In genomic region chr5:181255836-181256578, GRCh38 we compare ENCODE assay signal across 19 cellular contexts. TPM values are rescaled to one million over a fixed set of nuclear protein-coding genes. Genes with fewer than 3 reads are reported as not detected.
DNase-seq lines count a peak whose midpoint lies in the region; ATAC-seq and TF ChIP-seq lines count a peak whose summit lies in the region.
"Had no signal": no experiment of that assay in that cellular context is flagged by ENCODE, and none has a peak within 500 bp of the region (broad histone marks: within the 10 kb centered on the region; RNA-seq: fewer than 3 reads in every experiment).

No MANE protein-coding gene starts in this region.

- peaks cover 99% of the 10 kb centered on the region for H3K79me2 ChIP-seq in SK-N-SH (ENCODE audit: insufficient read depth)

- H3K9me3 ChIP-seq in SK-N-SH (no peaks in the 10 kb centered on the region), IMR-90 (ENCODE audit: control insufficient read depth, insufficient read depth, low read length) (no peaks in the 10 kb centered on the region)

- H3K4me1 Mint-ChIP-seq in natural killer cell treated with Interleukin-12 subunit alpha and Interleukin-12 subunit beta and Interleukin-15 and Interleukin-18, amount 100 ng/mL, for 72 hours (ENCODE audit: low read depth in 2 of 2), result peaks cover 52 to 71% of the 10 kb centered on the region in 2 donors

- H3K79me1 ChIP-seq in IMR-90 (ENCODE audit: low read depth in 1 of 2, low read length in 2 of 2), result peaks cover 12 to 63% of the 10 kb centered on the region in 2 experiments

- peak overlapping the region; percentile 11; the same call in 1 of the 2 replicates for H3K4me2 ChIP-seq in SK-N-SH
- no peak overlapping the region for H3K4me2 ChIP-seq in IMR-90 (ENCODE audit: low read depth, low read length)
- H3K4me2 ChIP-seq: neural progenitor cell had no signal

- dilution Hi-C loops in IMR-90 (cut with HindIII; ENCODE audit: low sequenced_read_pairs, unreplicated experiment), result no loop called here

- H3K14ac ChIP-seq in IMR-90 (replicated peaks; ENCODE audit: low read depth, low read length), result no peak overlapping the region

- H3K27ac ChIP-seq in SK-N-SH (ENCODE audit: low read depth in 2 of 2, low read length in 1 of 2) (peak overlapping the region in 1 of 2 experiments; percentile 5; a peak in 2 of 4 replicates), IMR-90 (ENCODE audit: insufficient read depth, low read length) (no peak overlapping the region)
- H3K27ac ChIP-seq: 22Rv1, C4-2B, neural progenitor cell had no signal

- H3K18ac ChIP-seq in IMR-90 (ENCODE audit: low read depth, low read length), result no peak overlapping the region

- peaks cover 3% of the 10 kb centered on the region for H3K9me1 ChIP-seq in IMR-90 (ENCODE audit: insufficient read depth, low read length)

- H3K4me3 ChIP-seq in SK-N-SH (ENCODE audit: low read depth in 2 of 2, low read length in 1 of 2) (no peak overlapping the region), IMR-90 (ENCODE audit: insufficient read depth, low read depth, low read length) (no peak overlapping the region)
- H3K4me3 ChIP-seq: neural progenitor cell had no signal

- ATAC-seq in SK-N-SH treated with all-trans-retinoic acid at 6 μM for 48 hours (no peak), IMR-90 (ENCODE audit: low read depth) (no peak)
- ATAC-seq in natural killer cell treated with Interleukin-12 subunit alpha and Interleukin-12 subunit beta and Interleukin-15 and Interleukin-18, amount 100 ng/mL, for 72 hours, result no peak
- ATAC-seq: right cardiac atrium had no signal

- H3K27me3 ChIP-seq in SK-N-SH (ENCODE audit: insufficient read depth), result no peaks in the 10 kb centered on the region
- H3K27me3 ChIP-seq in IMR-90 (ENCODE audit: control insufficient read depth, insufficient read depth, low read length), result no peaks in the 10 kb centered on the region
- H3K27me3 ChIP-seq: neural progenitor cell had no signal

- H2AFZ ChIP-seq in SK-N-SH (ENCODE audit: low read depth) (no peak overlapping the region), IMR-90 (replicated peaks; ENCODE audit: low read length, poor library complexity) (no peak overlapping the region)
- H2AFZ ChIP-seq: neural progenitor cell had no signal

- POLR2A ChIA-PET in SK-N-SH (lab: Yijun Ruan, JAX) (no interaction called here), IMR-90 (lab: Charles Lee; ENCODE audit: unreplicated experiment) (interaction anchor here (0.6 kb wide), 1 partner anchor 30 kb away, joined by 3 read pairs; no protein-coding TSS in a partner anchor)

- no peak overlapping the region for H3K56ac ChIP-seq in IMR-90 (ENCODE audit: extremely low read depth, insufficient read depth, low read length)

- DNase-seq in SK-N-SH (no peak), IMR-90 (no peak), amniotic epithelial cell (ENCODE audit: low read depth) (peak; percentile 62), amygdala (lab: John Stamatoyannopoulos, UW) (no peak), NCI-H526 (lab: John Stamatoyannopoulos, UW) (no peak), dermis blood vessel endothelial cell (no peak)
- DNase-seq in natural killer cell treated with Interleukin-12 subunit alpha and Interleukin-12 subunit beta and Interleukin-15 and Interleukin-18, amount 100 ng/mL, for 72 hours (ENCODE audit: low spot score), result no peak
- DNase-seq: activated T-cell treated with anti-CD3 and anti-CD28 coated beads for 4 hours; DMS79 treated with DMSO at 0.1 percent for 48 hours; NCI-H2081 treated with DMSO at 0.1 percent for 48 hours; NCI-H524 treated with DMSO at 0.1 percent for 48 hours; right cardiac atrium; RPMI8226; stimulated activated CD4-positive, alpha-beta T cell treated with anti-CD3 and anti-CD28 coated beads, Interleukin-2, amount 100 ng/mL, for 48 hours; trophoblast cell had no signal

- peaks cover 0 to 24% of the 10 kb centered on the region in 2 experiments; a peak in 2 of 4 replicates for H3K4me1 ChIP-seq in SK-N-SH (ENCODE audit: control insufficient read depth in 1 of 2, insufficient read depth in 2 of 2, low read depth in 1 of 2, low read length in 1 of 2)
- H3K4me1 ChIP-seq in IMR-90 (ENCODE audit: control insufficient read depth, insufficient read depth, low read length), result peaks cover 5% of the 10 kb centered on the region

- no peak overlapping the region for H2AK5ac ChIP-seq in IMR-90 (ENCODE audit: low read depth, low read length)

- CTCF ChIA-PET in SK-N-SH (lab: Yijun Ruan, JAX) (interaction anchor here (0.9 to 1.3 kb wide), 3 partner anchors 11 to 97 kb away, joined by 3 to 6 read pairs (median 3); no protein-coding TSS in a partner anchor), IMR-90 (lab: Yijun Ruan, JAX) (no interaction called here)

- TSS peak; percentile 24 for BruUV-seq in IMR-90 (replicated peaks; lab: Mats Ljungman, UMichigan)

- TF ChIP-seq CTCF in SK-N-SH (IDR thresholded peaks at IDR 0.05), result no peak
- TF ChIP-seq CTCF in IMR-90 (conservative IDR thresholded peaks at IDR 0.05; ENCODE audit: low read depth, low read length), result no peak

- WGBS in SK-N-SH (ENCODE audit: low lambda C conversion rate), result 85% methylated on average over 7 of the region's 7 CpGs
- WGBS in IMR-90 (ENCODE audit: extremely low coverage in 2 of 2, insufficient read length in 1 of 2), 2 experiments, result no CpG with 5 or more reads among the region's 7 CpGs

- TF ChIP-seq POLR2A in IMR-90 (IDR thresholded peaks at IDR 0.05; ENCODE audit: low read depth, low read length), result no peak

- in situ Hi-C loops in IMR-90 (cut with MboI; ENCODE audit: low sequenced_read_pairs), result loop anchor here (5.0 to 10.0 kb wide), 2 partner anchors 69 to 451 kb away; partner anchors contain the start of gene MGAT1

- no peak overlapping the region for H2AK9ac ChIP-seq in IMR-90 (replicated peaks; ENCODE audit: low read depth, low read length, poor library complexity)

- peaks cover 19% of the 10 kb centered on the region for H3K36me3 Mint-ChIP-seq in natural killer cell treated with Interleukin-12 subunit alpha and Interleukin-12 subunit beta and Interleukin-15 and Interleukin-18, amount 100 ng/mL, for 72 hours

- H3K9ac ChIP-seq in SK-N-SH (no peak overlapping the region), IMR-90 (ENCODE audit: low read depth, low read length) (no peak overlapping the region)
- H3K9ac ChIP-seq: neural progenitor cell had no signal

- H2BK5ac ChIP-seq in IMR-90 (ENCODE audit: low read depth, low read length, poor library complexity, severe bottlenecking), result no peak overlapping the region

- H3K36me3 ChIP-seq in SK-N-SH (replicated peaks in 1 of 2; ENCODE audit: control insufficient read depth in 1 of 2, insufficient read depth in 2 of 2, low read length in 1 of 2) (peaks cover 38 to 43% of the 10 kb centered on the region in 2 experiments), IMR-90 (ENCODE audit: control insufficient read depth, insufficient read depth, low read length) (peaks cover 19% of the 10 kb centered on the region)

- no peak overlapping the region for H2BK120ac ChIP-seq in IMR-90 (ENCODE audit: low read depth, low read length)

- H4K20me1 ChIP-seq in SK-N-SH (ENCODE audit: insufficient read depth) (peaks cover 81% of the 10 kb centered on the region), IMR-90 (ENCODE audit: insufficient read depth, low read length) (peaks cover 69% of the 10 kb centered on the region)

- TF ChIP-seq EP300 in SK-N-SH (IDR thresholded peaks at IDR 0.05; ENCODE audit: borderline replicate concordance in 1 of 2, low read depth in 1 of 2, low read length in 1 of 2), result no peak

- H3K4me3 Mint-ChIP-seq in natural killer cell treated with Interleukin-12 subunit alpha and Interleukin-12 subunit beta and Interleukin-15 and Interleukin-18, amount 100 ng/mL, for 72 hours, result peak overlapping the region; percentile 23
- H3K4me3 Mint-ChIP-seq: neural progenitor cell had no signal

- H4K8ac ChIP-seq in IMR-90 (ENCODE audit: low read depth in 2 of 2, low read length in 2 of 2), result no peak overlapping the region

- H3K9me3 Mint-ChIP-seq in natural killer cell treated with Interleukin-12 subunit alpha and Interleukin-12 subunit beta and Interleukin-15 and Interleukin-18, amount 100 ng/mL, for 72 hours, result no peaks in the 10 kb centered on the region
- H3K9me3 Mint-ChIP-seq: neural progenitor cell had no signal

- H3F3A ChIP-seq in SK-N-SH (replicated peaks; ENCODE audit: insufficient read depth), result peaks cover 16% of the 10 kb centered on the region

- peak overlapping the region; percentile 15 to 46 for H3K27ac Mint-ChIP-seq in natural killer cell treated with Interleukin-12 subunit alpha and Interleukin-12 subunit beta and Interleukin-15 and Interleukin-18, amount 100 ng/mL, for 72 hours
- H3K27ac Mint-ChIP-seq: neural progenitor cell had no signal

- no peaks in the 10 kb centered on the region for H3K27me3 Mint-ChIP-seq in natural killer cell treated with Interleukin-12 subunit alpha and Interleukin-12 subunit beta and Interleukin-15 and Interleukin-18, amount 100 ng/mL, for 72 hours

- H3K4ac ChIP-seq in IMR-90 (ENCODE audit: low read depth, low read length), result no peak overlapping the region

- H2BK15ac ChIP-seq in IMR-90 (ENCODE audit: low read depth, low read length), result no peak overlapping the region

- no peak for TF ChIP-seq RAD21 in SK-N-SH (IDR thresholded peaks at IDR 0.05; ENCODE audit: low read length)
- no peak for TF ChIP-seq RAD21 in IMR-90 (IDR thresholded peaks at IDR 0.05; ENCODE audit: low read length)

- no peak overlapping the region for H2BK20ac ChIP-seq in IMR-90 (ENCODE audit: low read depth, low read length)

- intact Hi-C loops in IMR-90 (cut with micrococcal nuclease), result no loop called here

- H4K5ac ChIP-seq in IMR-90 (ENCODE audit: low read depth, low read length), result no peak overlapping the region

- H3K23ac ChIP-seq in IMR-90 (ENCODE audit: low read depth, low read length), result no peak overlapping the region

- no peaks in the 10 kb centered on the region for H3K9me2 ChIP-seq in SK-N-SH

- no peak overlapping the region for H4K91ac ChIP-seq in IMR-90 (ENCODE audit: insufficient read depth, low read depth, low read length)

RNA-seq across cellular contexts. Expression of gene TRIM52, which starts 4.9 kb away (rescaled TPM):
- polyA plus RNA-seq in SK-N-SH (2012; rRNA removed), result 6.4 and 10.6 TPM in 2 replicates
- 5.2 and 6.2 TPM in 2 replicates for polyA plus RNA-seq in SK-N-SH (2012; cell fraction: cytosol; rRNA removed)
- 34.7 and 38.0 TPM in 2 replicates for polyA plus RNA-seq in SK-N-SH (2012; cell fraction: nucleus; rRNA removed)
- 2.3 and 3.9 TPM in 2 replicates for total RNA-seq in IMR-90 (2012; rRNA removed)
- polyA plus RNA-seq in IMR-90 (2012; rRNA removed), result 6.1 and 6.9 TPM in 2 replicates
- polyA plus RNA-seq in IMR-90 (2012; cell fraction: cytosol; rRNA removed), result 1.4 and 1.9 TPM in 2 replicates
- 11.0 and 27.8 TPM in 2 replicates for polyA plus RNA-seq in IMR-90 (2012; cell fraction: nucleus; rRNA removed; ENCODE audit: low replicate concordance)
- total RNA-seq in natural killer cell treated with Interleukin-12 subunit alpha and Interleukin-12 subunit beta and Interleukin-15 and Interleukin-18, amount 100 ng/mL, for 72 hours, result 10 to 100 TPM; 22.3 to 33.2 TPM
- total RNA-seq in dermis blood vessel endothelial cell, result 6.3 and 8.8 TPM in 2 replicates

RNA-seq across cellular contexts. Expression of gene RACK1, which starts 12.3 kb away (rescaled TPM):
- polyA plus RNA-seq in SK-N-SH (2012; rRNA removed), result 4,191 and 4,715 TPM in 2 replicates
- 3,130 and 3,829 TPM in 2 replicates for polyA plus RNA-seq in SK-N-SH (2012; cell fraction: cytosol; rRNA removed)
- 1,982 and 2,553 TPM in 2 replicates for polyA plus RNA-seq in SK-N-SH (2012; cell fraction: nucleus; rRNA removed)
- 5,432 and 9,350 TPM in 2 replicates for total RNA-seq in IMR-90 (2012; rRNA removed)
- polyA plus RNA-seq in IMR-90 (2012; rRNA removed), result 4,263 and 4,589 TPM in 2 replicates
- 5,168 and 5,845 TPM in 2 replicates for polyA plus RNA-seq in IMR-90 (2012; cell fraction: cytosol; rRNA removed)
- polyA plus RNA-seq in IMR-90 (2012; cell fraction: nucleus; rRNA removed; ENCODE audit: low replicate concordance), result 1,327 and 2,272 TPM in 2 replicates
- 1,000 to 10,000 TPM; 1,525 to 1,671 TPM for total RNA-seq in natural killer cell treated with Interleukin-12 subunit alpha and Interleukin-12 subunit beta and Interleukin-15 and Interleukin-18, amount 100 ng/mL, for 72 hours
- 4,132 and 4,370 TPM in 2 replicates for total RNA-seq in dermis blood vessel endothelial cell

RNA-seq across cellular contexts. Expression of gene TRIM41, which starts 32.9 kb away (rescaled TPM):
- polyA plus RNA-seq in SK-N-SH (2012; rRNA removed) (35.3 and 35.9 TPM in 2 replicates), IMR-90 (2012; rRNA removed) (15.7 and 16.9 TPM in 2 replicates)
- 17.4 and 20.2 TPM in 2 replicates for polyA plus RNA-seq in SK-N-SH (2012; cell fraction: cytosol; rRNA removed)
- polyA plus RNA-seq in SK-N-SH (2012; cell fraction: nucleus; rRNA removed), result 123 and 125 TPM in 2 replicates
- total RNA-seq in IMR-90 (2012; rRNA removed) (5.9 and 6.9 TPM in 2 replicates), dermis blood vessel endothelial cell (9.0 and 9.2 TPM in 2 replicates)
- polyA plus RNA-seq in IMR-90 (2012; cell fraction: cytosol; rRNA removed), result 9.6 and 12.6 TPM in 2 replicates
- polyA plus RNA-seq in IMR-90 (2012; cell fraction: nucleus; rRNA removed; ENCODE audit: low replicate concordance), result 63.1 and 67.0 TPM in 2 replicates
- total RNA-seq in natural killer cell treated with Interleukin-12 subunit alpha and Interleukin-12 subunit beta and Interleukin-15 and Interleukin-18, amount 100 ng/mL, for 72 hours, result 10 to 100 TPM; 29.5 to 50.6 TPM

RNA-seq across cellular contexts. Expression of gene TRIM7, which starts 51.0 kb away (rescaled TPM):
- polyA plus RNA-seq in SK-N-SH (2012; rRNA removed) (2.0 and 3.5 TPM in 2 replicates), IMR-90 (2012; rRNA removed) (1.0 and 1.3 TPM in 2 replicates)
- 2.8 and 2.9 TPM in 2 replicates for polyA plus RNA-seq in SK-N-SH (2012; cell fraction: cytosol; rRNA removed)
- polyA plus RNA-seq in SK-N-SH (2012; cell fraction: nucleus; rRNA removed), result 2.4 and 3.9 TPM in 2 replicates
- total RNA-seq in IMR-90 (2012; rRNA removed) (0.54 and 0.83 TPM in 2 replicates), dermis blood vessel endothelial cell (2.7 and 5.2 TPM in 2 replicates)
- polyA plus RNA-seq in IMR-90 (2012; cell fraction: cytosol; rRNA removed), result 1.6 and 1.8 TPM in 2 replicates
- 0.76 and 1.6 TPM in 2 replicates for polyA plus RNA-seq in IMR-90 (2012; cell fraction: nucleus; rRNA removed; ENCODE audit: low replicate concordance)
- 1 to 10 TPM in 1 of 2 donors, not detected in 1; 1.3 TPM for total RNA-seq in natural killer cell treated with Interleukin-12 subunit alpha and Interleukin-12 subunit beta and Interleukin-15 and Interleukin-18, amount 100 ng/mL, for 72 hours
